ENCODE assay signal across 14 cellular contexts in genomic region chr9:89953824-89954223, GRCh38.
"Had no signal": no experiment of that assay in that cellular context is flagged by ENCODE, and none has a peak within 500 bp of the region (broad histone marks: within the 10 kb centered on the region; RNA-seq: fewer than 3 reads in every experiment).

No MANE protein-coding gene starts in this region.

- DNase-seq: activated CD4-positive, alpha-beta memory T cell treated with anti-CD3 and anti-CD28 coated beads for 36 hours; activated gamma-delta T cell; activated T-cell treated with anti-CD3 and anti-CD28 coated beads, Interleukin-2, amount 50 U/mL, for 4 hours; brain microvascular endothelial cell; endodermal cell; erythroblast; left lung; naive B cell; right lobe of liver; stimulated activated CD4-positive, alpha-beta T cell treated with anti-CD3 and anti-CD28 coated beads, Interleukin-2, amount 100 ng/mL, for 24 hours; stimulated activated naive B cell treated with anti-CD40 and anti-IgM and Interleukin-4, amounts not matched to agents 10 μg/mL and 1 μg/mL and 100 μg/mL, for 72 hours; SW 1271 had no signal

- H3K27ac ChIP-seq: brain microvascular endothelial cell, left lung, neutrophil, right lobe of liver, tibial nerve had no signal

- H3K4me3 ChIP-seq: left lung, right lobe of liver, tibial nerve had no signal

- H3K27me3 ChIP-seq: brain microvascular endothelial cell, left lung, neutrophil, right lobe of liver, tibial nerve had no signal

- H3K4me1 ChIP-seq: right lobe of liver, tibial nerve had no signal

- H3K9me3 ChIP-seq: left lung, neutrophil, right lobe of liver, tibial nerve had no signal

- H3K36me3 ChIP-seq: brain microvascular endothelial cell, left lung, neutrophil, right lobe of liver, tibial nerve had no signal

- ATAC-seq: left lung; stimulated activated naive B cell treated with anti-CD40 and anti-IgM and Interleukin-4, amounts not matched to agents 10 μg/mL and 1 μg/mL and 100 μg/mL, for 72 hours had no signal
